In genomic region chr17:47946516-47946915, GRCh38 we compare ENCODE assay signal across 14 cellular contexts. TPM values are rescaled to one million over a fixed set of nuclear protein-coding genes. Genes with fewer than 3 reads are reported as not detected.
DNase-seq lines count a peak whose midpoint lies in the region; ATAC-seq and TF ChIP-seq lines count a peak whose summit lies in the region.
"Had no signal": no experiment of that assay in that cellular context is flagged by ENCODE, and none has a peak within 500 bp of the region (broad histone marks: within the 10 kb centered on the region; RNA-seq: fewer than 3 reads in every experiment).

No MANE protein-coding gene starts in this region.

- no peak overlapping the region for H2AFZ ChIP-seq in osteoblast (ENCODE audit: low read length)
- H2AFZ ChIP-seq: GM23248 had no signal

- ATAC-seq in heart left ventricle (no peak), GM19467 (IDR thresholded peaks at IDR 0.05; ENCODE audit: unreplicated experiment) (no peak), left lung (no peak)
- ATAC-seq in central memory CD8-positive, alpha-beta T cell (replicated peaks; ENCODE audit: extremely low read depth, poor library complexity, severe bottlenecking), result no peak

- H3K4me1 ChIP-seq in right atrium auricular region (peaks cover 0 to 45% of the 10 kb centered on the region in 2 donors), heart left ventricle (peaks cover 5 to 62% (median 27%) of the 10 kb centered on the region in 12 donors), osteoblast (ENCODE audit: insufficient read depth, low read length) (peaks cover 52% of the 10 kb centered on the region), left lung (peaks cover 25 to 81% of the 10 kb centered on the region in 2 donors)

- intact Hi-C loops in heart left ventricle (cut with DNase I) (loop anchor here in 9 of 10 donors (5.0 to 10.0 kb wide), 3 partner anchors 49 to 104 kb away; partner anchors contain the start of genes SCRN2 (in 8 of the 9) and SP2 (in 2 of the 9)), left lung (cut with DNase I) (loop anchor here in 1 of 2 donors (10.0 kb wide), 1 partner anchor 68 kb away; no protein-coding TSS in a partner anchor)

- H3K4me3 Mint-ChIP-seq in central memory CD8-positive, alpha-beta T cell, result no peak overlapping the region
- H3K4me3 Mint-ChIP-seq: activated CD4-positive, alpha-beta T cell treated with anti-CD3 and anti-CD28 coated beads, Interleukin-2, amount 10 ng/mL, durations not matched to agents 7 days and 5 days; nephron; T-helper 2 cell treated with Interferon-gamma antibody and Interleukin-4, amounts not matched to agents 5 μg/mL and 100 μg/mL, for 36 hours had no signal

- H3K36me3 ChIP-seq in right atrium auricular region (peaks cover 36% of the 10 kb centered on the region), heart left ventricle (peaks cover 0 to 38% (median 21%) of the 10 kb centered on the region in 9 donors), osteoblast (ENCODE audit: insufficient read depth, low read length) (peaks cover 25% of the 10 kb centered on the region), left lung (peaks cover 0 to 43% of the 10 kb centered on the region in 2 donors)

- H3K9me3 Mint-ChIP-seq in central memory CD8-positive, alpha-beta T cell, result no peaks in the 10 kb centered on the region
- H3K9me3 Mint-ChIP-seq: activated CD4-positive, alpha-beta T cell treated with anti-CD3 and anti-CD28 coated beads, Interleukin-2, amount 10 ng/mL, durations not matched to agents 7 days and 5 days; nephron; T-helper 2 cell treated with Interferon-gamma antibody and Interleukin-4, amounts not matched to agents 5 μg/mL and 100 μg/mL, for 36 hours had no signal

- peaks cover 48% of the 10 kb centered on the region for H3K4me1 Mint-ChIP-seq in central memory CD8-positive, alpha-beta T cell

- H3K4me3 ChIP-seq in right atrium auricular region (no peak overlapping the region), heart left ventricle (no peak overlapping the region), osteoblast (ENCODE audit: insufficient read depth, low read length) (no peak overlapping the region), left lung (no peak overlapping the region)
- H3K4me3 ChIP-seq: GM23248, spleen, tibial artery had no signal

- H3K27ac ChIP-seq in right atrium auricular region (peak overlapping the region; percentile 32 to 65), heart left ventricle (peak overlapping the region in 3 of 12 donors; percentile 14 to 64 (median 52)), osteoblast (ENCODE audit: low read depth, low read length) (peak overlapping the region; percentile 64), left lung (peak overlapping the region in 1 of 2 donors; percentile 51)
- H3K27ac ChIP-seq: GM23248 had no signal

- TF ChIP-seq CTCF in right atrium auricular region (IDR thresholded peaks at IDR 0.05) (no peak), heart left ventricle (IDR thresholded peaks at IDR 0.05) (no peak), osteoblast (IDR thresholded peaks at IDR 0.05; ENCODE audit: extremely low read depth, low read depth, low read length) (no peak), left lung (IDR thresholded peaks at IDR 0.05) (no peak)

- H3K27me3 ChIP-seq in right atrium auricular region (no peaks in the 10 kb centered on the region), heart left ventricle (no peaks in the 10 kb centered on the region), osteoblast (ENCODE audit: insufficient read depth, low read length) (no peaks in the 10 kb centered on the region), left lung (no peaks in the 10 kb centered on the region)
- H3K27me3 ChIP-seq: spleen, tibial artery had no signal

- no peak for TF ChIP-seq POLR2A in heart left ventricle (IDR thresholded peaks at IDR 0.05)

- H3K4me2 ChIP-seq in osteoblast (ENCODE audit: insufficient read depth, low read length), result no peak overlapping the region

- no peaks in the 10 kb centered on the region for H3K27me3 Mint-ChIP-seq in central memory CD8-positive, alpha-beta T cell
- H3K27me3 Mint-ChIP-seq: activated CD4-positive, alpha-beta T cell treated with anti-CD3 and anti-CD28 coated beads, Interleukin-2, amount 10 ng/mL, durations not matched to agents 7 days and 5 days had no signal

- WGBS in heart left ventricle, 4 donors, result 87 to 93% (median 91%) methylated on average over 6 of the region's 6 CpGs

- no peak for DNase-seq in right atrium auricular region (ENCODE audit: low spot score)
- DNase-seq in heart left ventricle, result no peak
- no peak for DNase-seq in central memory CD8-positive, alpha-beta T cell (ENCODE audit: low spot score in 2 of 2)
- DNase-seq in osteoblast (ENCODE audit: insufficient read length, low spot score, missing footprints), result no peak
- DNase-seq in middle frontal gyrus (ENCODE audit: extremely low spot score, low spot score), result no peak
- DNase-seq in NCI-H524 treated with DMSO at 0.1 percent for 48 hours (lab: John Stamatoyannopoulos, UW), result no peak
- DNase-seq in left lung, result no peak
- DNase-seq: spleen had no signal

- H4K20me1 ChIP-seq in osteoblast (ENCODE audit: insufficient read depth, low read length), result no peaks in the 10 kb centered on the region

- peaks cover 10% of the 10 kb centered on the region for H3K36me3 Mint-ChIP-seq in central memory CD8-positive, alpha-beta T cell (ENCODE audit: insufficient read depth)

- peak overlapping the region; percentile 16 for H3K27ac Mint-ChIP-seq in central memory CD8-positive, alpha-beta T cell (ENCODE audit: low read depth)
- H3K27ac Mint-ChIP-seq: T-helper 2 cell treated with Interferon-gamma antibody and Interleukin-4, amounts not matched to agents 5 μg/mL and 100 μg/mL, for 36 hours had no signal

- no peaks in the 10 kb centered on the region for H3K9me3 ChIP-seq in right atrium auricular region
- H3K9me3 ChIP-seq in heart left ventricle, result no peaks in the 10 kb centered on the region
- no peaks in the 10 kb centered on the region for H3K9me3 ChIP-seq in osteoblast (ENCODE audit: low read depth, low read length)
- H3K9me3 ChIP-seq in left lung, result no peaks in the 10 kb centered on the region
- H3K9me3 ChIP-seq: spleen, tibial artery had no signal

- peaks cover 17% of the 10 kb centered on the region for H3K79me2 ChIP-seq in osteoblast (ENCODE audit: insufficient read depth, low read length)

RNA-seq across cellular contexts. Expression of gene PNPO, which starts 5.1 kb away (rescaled TPM):
- total RNA-seq in right atrium auricular region, result 10 to 100 TPM; 28.4 to 35.4 TPM
- 10 to 100 TPM; 24.2 to 45.0 (median 36.1) TPM for total RNA-seq in heart left ventricle
- polyA plus RNA-seq in heart left ventricle, result 10 to 100 TPM; 12.6 to 16.1 TPM
- 31.5 and 32.4 TPM in 2 replicates for total RNA-seq in osteoblast
- total RNA-seq in left lung, result 10 to 100 TPM; 36.4 to 40.0 TPM

RNA-seq across cellular contexts. Expression of gene PRR15L, which starts 11.2 kb away (rescaled TPM):
- 1 to 10 TPM; 1.2 to 6.5 TPM for total RNA-seq in right atrium auricular region
- 1 to 10 TPM in 1 of 9 donors, not detected in 8; 2.7 TPM for total RNA-seq in heart left ventricle
- polyA plus RNA-seq in heart left ventricle, result under 1 TPM in 1 of 2 donors, not detected in 1; 0.04 TPM
- not detected in 2 replicates for total RNA-seq in osteoblast
- total RNA-seq in left lung, result 10 to 100 TPM; 39.1 to 56.2 TPM
- total RNA-seq: activated CD4-positive, alpha-beta T cell treated with anti-CD3 and anti-CD28 coated beads, Interleukin-2, amount 10 ng/mL, durations not matched to agents 7 days and 5 days; GM23248; spleen had no signal
- polyA plus RNA-seq: GM23248 had no signal

RNA-seq across cellular contexts. Expression of gene CDK5RAP3, which starts 24.4 kb away (rescaled TPM):
- total RNA-seq in right atrium auricular region, result 10 to 100 TPM; 37.9 to 45.4 TPM
- 10 to 100 TPM; 41.2 to 80.9 (median 53.6) TPM for total RNA-seq in heart left ventricle
- polyA plus RNA-seq in heart left ventricle, result 10 to 100 TPM; 53.8 to 56.6 TPM
- 46.6 and 50.3 TPM in 2 replicates for total RNA-seq in osteoblast
- 100 to 1,000 TPM; 144 to 149 TPM for total RNA-seq in left lung

RNA-seq across cellular contexts. Expression of gene SP2, which starts 50.5 kb away (rescaled TPM):
- total RNA-seq in right atrium auricular region, result 10 to 100 TPM; 11.7 to 12.8 TPM
- total RNA-seq in heart left ventricle, result 10 to 100 TPM; 11.1 to 21.2 (median 16.7) TPM
- 10 to 100 TPM in 1 of 2 donors, 1 to 10 TPM in 1; 4.1 to 15.8 TPM for polyA plus RNA-seq in heart left ventricle
- 2.4 and 2.5 TPM in 2 replicates for total RNA-seq in osteoblast
- 10 to 100 TPM; 14.2 to 15.2 TPM for total RNA-seq in left lung

Comparison
In these comparisons a context has a peak if more than half of its experiments do, and no peak if none do; other contexts are left out.
1. RNA of gene PRR15L, which starts 11.2 kb away (total RNA-seq): 39.1 to 56.2 TPM in left lung; 1.2 to 6.5 TPM in right atrium auricular region, 2.7 TPM in heart left ventricle and not detected in osteoblast; every median in the first group is over 4 times any median in the second.